9 cellular contexts compared by ENCODE assay signal in the genomic region with DNA sequence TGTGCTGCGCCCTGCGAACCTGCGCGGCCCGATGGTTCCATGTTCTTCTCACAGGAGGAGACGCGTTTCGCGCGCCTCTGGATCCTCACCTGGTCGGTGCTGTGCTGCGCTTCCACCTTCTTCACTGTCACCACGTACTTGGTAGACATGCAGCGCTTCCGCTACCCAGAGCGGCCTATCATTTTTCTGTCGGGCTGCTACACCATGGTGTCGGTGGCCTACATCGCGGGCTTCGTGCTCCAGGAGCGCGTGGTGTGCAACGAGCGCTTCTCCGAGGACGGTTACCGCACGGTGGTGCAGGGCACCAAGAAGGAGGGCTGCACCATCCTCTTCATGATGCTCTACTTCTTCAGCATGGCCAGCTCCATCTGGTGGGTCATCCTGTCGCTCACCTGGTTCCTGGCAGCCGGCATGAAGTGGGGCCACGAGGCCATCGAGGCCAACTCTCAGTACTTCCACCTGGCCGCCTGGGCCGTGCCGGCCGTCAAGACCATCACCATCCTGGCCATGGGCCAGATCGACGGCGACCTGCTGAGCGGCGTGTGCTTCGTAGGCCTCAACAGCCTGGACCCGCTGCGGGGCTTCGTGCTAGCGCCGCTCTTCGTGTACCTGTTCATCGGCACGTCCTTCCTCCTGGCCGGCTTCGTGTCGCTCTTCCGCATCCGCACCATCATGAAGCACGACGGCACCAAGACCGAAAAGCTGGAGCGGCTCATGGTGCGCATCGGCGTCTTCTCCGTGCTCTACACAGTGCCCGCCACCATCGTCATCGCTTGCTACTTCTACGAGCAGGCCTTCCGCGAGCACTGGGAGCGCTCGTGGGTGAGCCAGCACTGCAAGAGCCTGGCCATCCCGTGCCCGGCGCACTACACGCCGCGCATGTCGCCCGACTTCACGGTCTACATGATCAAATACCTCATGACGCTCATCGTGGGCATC. TPM values are rescaled to one million over a fixed set of nuclear protein-coding genes. Genes with fewer than 3 reads are reported as not detected.
DNase-seq lines count a peak whose midpoint lies in the region; ATAC-seq and TF ChIP-seq lines count a peak whose summit lies in the region.
"Had no signal": no experiment of that assay in that cellular context is flagged by ENCODE, and none has a peak within 500 bp of the region (broad histone marks: within the 10 kb centered on the region; RNA-seq: fewer than 3 reads in every experiment).

No MANE protein-coding gene starts in this region.

- peak overlapping the region; percentile 64 for H3K27ac Mint-ChIP-seq in endothelial cell (ENCODE audit: unreplicated experiment)

- H3K36me3 ChIP-seq in BLaER1 (peaks cover 7% of the 10 kb centered on the region), NT2/D1 (ENCODE audit: insufficient read depth, insufficient read length, low read length) (peaks cover 43% of the 10 kb centered on the region), ovary (no peaks in the 10 kb centered on the region)

- H3K36me3 Mint-ChIP-seq in endothelial cell (ENCODE audit: low read depth, unreplicated experiment), result peaks cover 7% of the 10 kb centered on the region

- no peak for TF ChIP-seq POLR2A in ovary (IDR thresholded peaks at IDR 0.05)

- no peaks in the 10 kb centered on the region for H3K27me3 ChIP-seq in BLaER1
- no peaks in the 10 kb centered on the region for H3K27me3 ChIP-seq in NT2/D1 (ENCODE audit: insufficient read depth, insufficient read length)
- H3K27me3 ChIP-seq in ovary, result no peaks in the 10 kb centered on the region
- H3K27me3 ChIP-seq: body of pancreas had no signal

- H4K20me1 ChIP-seq in BLaER1, result 0 out of 2 replicates have a peak, but pooled peaks cover 14% of the 10 kb centered on the region

- peak overlapping the region; percentile 95 for H3K4me2 ChIP-seq in BLaER1

- whole genome bisulfite sequencing in ovary, 3 donors, result 63 to 71% (median 64%) methylated on average over 83 of the region's 83 CpGs

- no peak for TF ChIP-seq EP300 in ovary (IDR thresholded peaks at IDR 0.05)

- TF ChIP-seq CTCF in endothelial cell (IDR thresholded peaks at IDR 0.05; ENCODE audit: unreplicated experiment) (no peak), ovary (IDR thresholded peaks at IDR 0.05) (no peak)

- DNase-seq in NT2/D1 (ENCODE audit: low read depth, low spot score), result no peak
- no peak for DNase-seq in endothelial cell (ENCODE audit: low spot score)
- DNase-seq in ovary, result peak in 4 of 5 donors; percentile 17 to 49 (median 45)

- peak overlapping the region; percentile 95 for H3K9ac ChIP-seq in BLaER1
- peak overlapping the region; percentile 96 for H3K9ac ChIP-seq in NT2/D1 (ENCODE audit: insufficient read length, low read depth)

- ATAC-seq in GM18907 (IDR thresholded peaks at IDR 0.05; ENCODE audit: unreplicated experiment), result no peak
- ATAC-seq in GM21360 (IDR thresholded peaks at IDR 0.05; ENCODE audit: unreplicated experiment), result no peak
- no peak for ATAC-seq in HG02840 (IDR thresholded peaks at IDR 0.05; ENCODE audit: low FRiP score, unreplicated experiment)
- ATAC-seq in HG02759 (IDR thresholded peaks at IDR 0.05; ENCODE audit: unreplicated experiment), result no peak
- ATAC-seq: body of pancreas had no signal

- peaks cover 41% of the 10 kb centered on the region for H3K4me1 Mint-ChIP-seq in endothelial cell (ENCODE audit: unreplicated experiment)

- peak overlapping the region; percentile 92 for H3K4me3 Mint-ChIP-seq in endothelial cell (ENCODE audit: unreplicated experiment)

- peaks cover 8% of the 10 kb centered on the region for H3K27me3 Mint-ChIP-seq in endothelial cell (ENCODE audit: unreplicated experiment)

- H3K4me3 ChIP-seq in BLaER1, result peak overlapping the region; percentile 78
- peak overlapping the region; percentile 79 for H3K4me3 ChIP-seq in NT2/D1 (ENCODE audit: insufficient read length, low read depth)
- peak overlapping the region; percentile 52 for H3K4me3 ChIP-seq in ovary

- H3K27ac ChIP-seq in BLaER1 (peak overlapping the region; percentile 84), ovary (peak overlapping the region in 1 of 2 donors; percentile 73)
- H3K27ac ChIP-seq: body of pancreas had no signal

- H3K9me3 ChIP-seq in BLaER1 (0 out of 2 replicates have a peak, but pooled peaks cover 3% of the 10 kb centered on the region), NT2/D1 (ENCODE audit: insufficient read depth, low read length) (peaks cover 7% of the 10 kb centered on the region; the same call in 1 of the 2 replicates), ovary (no peaks in the 10 kb centered on the region)
- H3K9me3 ChIP-seq: body of pancreas had no signal

- H3K4me1 ChIP-seq in BLaER1, result peaks cover 66% of the 10 kb centered on the region
- H3K4me1 ChIP-seq in NT2/D1 (ENCODE audit: insufficient read depth, insufficient read length), result peaks cover 11% of the 10 kb centered on the region
- peaks cover 13% of the 10 kb centered on the region for H3K4me1 ChIP-seq in ovary (ENCODE audit: insufficient read depth)

- H3K9me3 Mint-ChIP-seq in endothelial cell (ENCODE audit: unreplicated experiment), result no peaks in the 10 kb centered on the region

- intact Hi-C loops in ovary (cut with DNase I), result loop anchor here in 2 of 4 donors (1.0 to 5.0 kb wide), 2 partner anchors 40 to 56 kb away; a partner anchor contains a TSS

RNA-seq across cellular contexts. Expression of a gene that starts 1.3 kb away (rescaled TPM):
- total RNA-seq in endothelial cell (ENCODE audit: unreplicated experiment), result 12.9 TPM
- total RNA-seq in ovary, result 10 to 100 TPM in 3 of 7 donors, 1 to 10 TPM in 4; 1.6 to 12.5 (median 9.3) TPM
- polyA plus RNA-seq in ovary, result 1 to 10 TPM in 1 of 2 donors, under 1 TPM in 1; 0.08 to 5.3 TPM

RNA-seq across cellular contexts. Expression of a gene that starts 55.4 kb away (rescaled TPM):
- total RNA-seq in endothelial cell (ENCODE audit: unreplicated experiment) (53.3 TPM), ovary (10 to 100 TPM; 27.6 to 57.3 (median 48.9) TPM)
- 10 to 100 TPM; 20.5 to 40.4 TPM for polyA plus RNA-seq in ovary

Comparison
In these comparisons a context has a peak if more than half of its experiments do, and no peak if none do; other contexts are left out.
1. DNase-seq: peak in ovary (4 of 5); none in NT2/D1 (single experiment) and endothelial cell (single experiment).
2. Peak in every context shown above with its lines, with median percentiles within 50 percentile points of each other: H3K4me3 ChIP-seq.